Comparison of ENCODE assay signal across 28 cellular contexts in the genomic region with DNA sequence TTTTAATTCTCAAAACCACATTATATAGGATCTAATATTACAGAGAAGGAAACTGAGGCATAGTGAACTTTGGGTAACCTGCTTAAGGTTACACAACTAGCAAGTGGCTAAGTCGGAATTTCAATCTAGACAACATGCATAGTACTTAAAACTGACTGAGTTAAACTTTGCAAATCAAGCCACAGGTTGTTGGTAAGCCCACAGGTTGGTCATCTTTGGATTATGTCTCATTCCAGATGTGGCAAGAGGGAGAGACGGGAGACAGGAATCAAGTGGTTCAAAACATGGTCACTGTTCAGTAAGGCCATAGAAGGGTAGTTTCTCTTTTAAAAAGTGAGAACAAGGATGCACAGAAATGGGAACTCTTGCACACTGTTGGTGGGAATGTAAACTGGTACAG.
"Had no signal": no experiment of that assay in that cellular context is flagged by ENCODE, and none has a peak within 500 bp of the region (broad histone marks: within the 10 kb centered on the region; RNA-seq: fewer than 3 reads in every experiment).

No MANE protein-coding gene starts in this region.

- H3K27ac ChIP-seq: brain microvascular endothelial cell, cardiac muscle cell, KMS-11 had no signal

- ATAC-seq: activated CD8-positive, alpha-beta T cell treated with anti-CD3 and anti-CD28 coated beads, Interleukin-2, amount 10 ng/mL, durations not matched to agents 7 days and 5 days; activated naive CD4-positive, alpha-beta T cell treated with anti-CD3 and anti-CD28 coated beads, Interleukin-2, amount 50 U/mL, for 72 hours; activated naive CD8-positive, alpha-beta T cell treated with anti-CD3 and anti-CD28 coated beads, Interleukin-2, amount 50 U/mL, for 24 hours; Panc1 had no signal

- H3K9ac ChIP-seq: KMS-11 had no signal

- H3K4me3 ChIP-seq: cardiac muscle cell, SK-N-MC had no signal

- H3K27ac Mint-ChIP-seq: activated CD8-positive, alpha-beta T cell treated with anti-CD3 and anti-CD28 coated beads, Interleukin-2, amount 10 ng/mL, durations not matched to agents 7 days and 5 days; activated naive CD4-positive, alpha-beta T cell treated with anti-CD3 and anti-CD28 coated beads, Interleukin-2, amount 50 U/mL, for 72 hours; activated naive CD8-positive, alpha-beta T cell treated with anti-CD3 and anti-CD28 coated beads, Interleukin-2, amount 50 U/mL, for 24 hours; T-helper 1 cell treated with Interleukin-12 subunit alpha and Interleukin-12 subunit beta and Interleukin-4 antibody, amounts not matched to agents 30 μg/mL and 1 μg/mL, for 36 hours had no signal

- H3K36me3 Mint-ChIP-seq: activated naive CD4-positive, alpha-beta T cell treated with anti-CD3 and anti-CD28 coated beads, Interleukin-2, amount 50 U/mL, for 72 hours had no signal

- DNase-seq: activated CD4-positive, alpha-beta T cell treated with anti-CD3 and anti-CD28 coated beads for 48 hours; activated CD4-positive, alpha-beta T cell treated with anti-CD3 and anti-CD28 coated beads, Interleukin-2, amount 50 U/mL, for 4 hours; activated CD4-positive, CD25-positive, alpha-beta regulatory T cell treated with anti-CD3 and anti-CD28 coated beads, Interleukin-2, amount 50 U/mL, for 72 hours; activated CD8-positive, alpha-beta memory T cell treated with anti-CD3 and anti-CD28 coated beads, Interleukin-2, amount 50 U/mL, for 48 hours; activated CD8-positive, alpha-beta T cell treated with anti-CD3 and anti-CD28 coated beads, Interleukin-2, amount 10 ng/mL, durations not matched to agents 7 days and 5 days; activated effector memory CD4-positive, alpha-beta T cell treated with Interleukin-2 at 50 U/mL for 16 hours; activated naive CD4-positive, alpha-beta T cell treated with Interleukin-2 at 50 U/mL for 16 hours; activated naive CD8-positive, alpha-beta T cell treated with anti-CD3 and anti-CD28 coated beads, Interleukin-2, amount 50 U/mL, for 24 hours; activated T-cell treated with anti-CD3 and anti-CD28 coated beads, Interleukin-2, amount 50 U/mL, for 1 hour; amniotic stem cell; brain microvascular endothelial cell; NCI-H1092; NCI-H1417; NCI-H1930; NCI-H2171; NCI-H345; NCI-H510A; NCI-H526 treated with DMSO at 0.1 percent for 48 hours; NCI-H82; NK-92 treated with Interleukin-12 subunit alpha and Interleukin-12 subunit beta, amount 100 ng/mL, for 24 hours; RPMI8226; SW 1271 had no signal

- H3K36me3 ChIP-seq: brain microvascular endothelial cell, cardiac muscle cell had no signal

- H3K4me3 Mint-ChIP-seq: activated CD8-positive, alpha-beta T cell treated with anti-CD3 and anti-CD28 coated beads, Interleukin-2, amount 10 ng/mL, durations not matched to agents 7 days and 5 days; activated naive CD8-positive, alpha-beta T cell treated with anti-CD3 and anti-CD28 coated beads, Interleukin-2, amount 50 U/mL, for 24 hours; T-helper 1 cell treated with Interleukin-12 subunit alpha and Interleukin-12 subunit beta and Interleukin-4 antibody, amounts not matched to agents 30 μg/mL and 1 μg/mL, for 36 hours had no signal

- H3K9me3 Mint-ChIP-seq: activated naive CD4-positive, alpha-beta T cell treated with anti-CD3 and anti-CD28 coated beads, Interleukin-2, amount 50 U/mL, for 72 hours; activated naive CD8-positive, alpha-beta T cell treated with anti-CD3 and anti-CD28 coated beads, Interleukin-2, amount 50 U/mL, for 24 hours; T-helper 1 cell treated with Interleukin-12 subunit alpha and Interleukin-12 subunit beta and Interleukin-4 antibody, amounts not matched to agents 30 μg/mL and 1 μg/mL, for 36 hours had no signal

- H3K27me3 ChIP-seq: brain microvascular endothelial cell, cardiac muscle cell had no signal
